In the genomic region with DNA sequence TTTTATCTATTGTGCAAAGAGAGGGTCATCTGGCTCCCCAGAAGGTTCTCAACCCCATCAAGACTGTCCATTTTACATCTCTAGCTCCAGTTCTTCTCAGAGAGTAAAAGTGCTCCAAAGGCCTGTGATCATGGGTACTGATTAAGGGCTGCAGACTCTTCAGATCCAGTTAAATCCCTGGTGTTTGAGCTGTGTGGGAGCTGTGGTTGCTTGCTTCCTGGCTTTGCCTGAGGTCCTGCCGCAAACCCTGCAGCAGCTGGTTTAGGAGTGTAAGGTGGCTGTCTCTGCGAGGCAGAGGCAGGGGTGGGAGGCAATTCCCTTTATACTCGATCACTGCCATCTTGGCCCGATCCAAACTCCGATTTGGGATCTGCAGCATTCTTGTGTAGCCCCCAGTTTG, we compare ENCODE assay signal across 8 cellular contexts. TPM values are rescaled to one million over a fixed set of nuclear protein-coding genes. Genes with fewer than 3 reads are reported as not detected.
DNase-seq lines count a peak whose midpoint lies in the region; ATAC-seq, FAIRE-seq and TF ChIP-seq lines count a peak whose summit lies in the region.

No MANE protein-coding gene starts in this region.

- H3K4me1 ChIP-seq in SJCRH30, result peaks cover 3% of the 10 kb centered on the region; the same call in 1 of the 2 replicates
- H3K4me1 ChIP-seq in skeletal muscle tissue (ENCODE audit: control insufficient read depth in 3 of 3, insufficient read depth in 3 of 3, low read length in 3 of 3), result peaks cover 10 to 17% (median 12%) of the 10 kb centered on the region in 3 donors

- H3K9me3 ChIP-seq in SJCRH30 (replicated peaks) (no peaks in the 10 kb centered on the region), skeletal muscle tissue (ENCODE audit: control insufficient read depth in 3 of 3, low read length in 3 of 3) (no peaks in the 10 kb centered on the region)

- DNase-seq in GM18507 (ENCODE audit: extremely low spot score, insufficient read length, low read depth), result no peak
- peak; percentile 47 to 62 for DNase-seq in SJCRH30
- no peak for DNase-seq in fibroblast of the aortic adventitia (ENCODE audit: low read depth)
- no peak for DNase-seq in cerebellum (ENCODE audit: low spot score)
- DNase-seq in mucosa of gallbladder (ENCODE audit: low spot score), result no peak

- H3K27me3 ChIP-seq in SJCRH30 (no peaks in the 10 kb centered on the region), skeletal muscle tissue (ENCODE audit: control insufficient read depth in 3 of 3, insufficient read depth in 3 of 3, low read length in 3 of 3) (no peaks in the 10 kb centered on the region)

- FAIRE-seq in GM18507 (lab: Jason Lieb, UNC), result peak; percentile 53

- ATAC-seq in HG03457 (IDR thresholded peaks at IDR 0.05; ENCODE audit: unreplicated experiment) (no peak), HG03196 (IDR thresholded peaks at IDR 0.05; ENCODE audit: unreplicated experiment) (no peak)

- H3K9ac ChIP-seq in skeletal muscle tissue (ENCODE audit: low read depth in 1 of 3, low read length in 3 of 3), result peak overlapping the region; percentile 79 to 94 (median 81)

- H3K4me3 ChIP-seq in SJCRH30 (peak overlapping the region; percentile 82), fibroblast of the aortic adventitia (ENCODE audit: low read depth, low read length) (peak overlapping the region; percentile 99), skeletal muscle tissue (ENCODE audit: low read length in 3 of 3) (peak overlapping the region; percentile 83 to 98 (median 95))

- no peak for TF ChIP-seq CTCF in fibroblast of the aortic adventitia (IDR thresholded peaks at IDR 0.05; ENCODE audit: insufficient read depth, low read length)

- peaks cover 17% of the 10 kb centered on the region for H3K36me3 ChIP-seq in SJCRH30
- peaks cover 0 to 12% (median 4%) of the 10 kb centered on the region in 3 donors for H3K36me3 ChIP-seq in skeletal muscle tissue (ENCODE audit: control insufficient read depth in 3 of 3, insufficient read depth in 3 of 3, low read length in 3 of 3)

- H3K27ac ChIP-seq in SJCRH30 (no peak overlapping the region), skeletal muscle tissue (ENCODE audit: low read depth, low read length) (peak overlapping the region; percentile 81)

RNA-seq across cellular contexts. Expression of gene MRPL17, which starts 1.2 kb away (rescaled TPM):
- total RNA-seq in SJCRH30 (2014; rRNA removed; shearing (Covaris generic)), result 44.2 and 45.5 TPM in 2 replicates
- 26.6 and 49.1 TPM in 2 replicates for total RNA-seq in fibroblast of the aortic adventitia (ENCODE audit: low replicate concordance)
- total RNA-seq in skeletal muscle tissue, result 33.9 TPM
- 17.5 TPM for total RNA-seq in cerebellum
- total RNA-seq in mucosa of gallbladder, result 38.5 TPM

RNA-seq across cellular contexts. Expression of gene DCHS1, which starts 26.3 kb away (rescaled TPM):
- total RNA-seq in SJCRH30 (2014; rRNA removed; shearing (Covaris generic)), result 9.5 and 9.6 TPM in 2 replicates
- 5.2 and 19.0 TPM in 2 replicates for total RNA-seq in fibroblast of the aortic adventitia (ENCODE audit: low replicate concordance)
- 39.1 TPM for total RNA-seq in skeletal muscle tissue
- 62.2 TPM for total RNA-seq in cerebellum
- 25.1 TPM for total RNA-seq in mucosa of gallbladder

Comparison
In these comparisons a context has a peak if more than half of its experiments do, and no peak if none do; other contexts are left out.
1. DNase-seq: peak in SJCRH30 (2 of 2); none in GM18507 (single experiment), fibroblast of the aortic adventitia (single experiment), cerebellum (single experiment) and mucosa of gallbladder (single experiment).
2. Peak in every context shown above with its lines, with median percentiles within 50 percentile points of each other: H3K4me3 ChIP-seq.